ENCODE assay signal across 12 cellular contexts in the genomic region with DNA sequence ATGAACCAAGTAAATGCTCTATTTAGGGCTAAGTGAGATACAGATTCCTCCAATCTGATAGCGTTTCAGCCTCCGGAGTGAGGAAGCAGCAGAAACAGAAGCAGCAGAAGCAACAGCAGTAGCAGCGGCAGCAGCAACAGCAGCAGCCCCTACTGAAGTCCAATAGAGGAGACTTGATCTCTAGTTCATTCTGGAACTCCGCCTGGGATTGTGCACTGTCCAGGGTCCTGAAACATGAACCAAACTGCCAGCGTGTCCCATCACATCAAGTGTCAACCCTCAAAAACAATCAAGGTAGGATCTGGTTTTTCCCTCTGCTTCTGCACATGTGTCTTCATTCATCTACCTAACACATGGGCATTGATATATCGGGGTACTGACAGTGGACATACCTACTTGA. TPM values are rescaled to one million over a fixed set of nuclear protein-coding genes. Genes with fewer than 3 reads are reported as not detected.
DNase-seq lines count a peak whose midpoint lies in the region; ATAC-seq, FAIRE-seq and TF ChIP-seq lines count a peak whose summit lies in the region.
"Had no signal": no experiment of that assay in that cellular context is flagged by ENCODE, and none has a peak within 500 bp of the region (broad histone marks: within the 10 kb centered on the region; RNA-seq: fewer than 3 reads in every experiment).

Gene DPP10 (plus strand): TSS at position 97 of the 400 bp plus-strand sequence.

- peak in 1 of 2 experiments; percentile 10 for DNase-seq in A549 (ENCODE audit: low read depth in 1 of 2, low spot score in 1 of 2)
- DNase-seq in WTC11 (ENCODE audit: low spot score): peak; percentile 55
- peak; percentile 1 for DNase-seq in kidney epithelial cell (ENCODE audit: low read depth)
- no peak for DNase-seq in SHP77 treated with DMSO at 0.1 percent for 48 hours (lab: John Stamatoyannopoulos, UW)
- DNase-seq in NCI-H748 treated with DMSO at 0.1 percent for 48 hours (lab: John Stamatoyannopoulos, UW): no peak
- no peak for DNase-seq in chondrocyte (ENCODE audit: low spot score)
- DNase-seq: CD4-positive, alpha-beta T cell; NCI-H2107 had no signal

- TF ChIP-seq POLR2A in A549 (IDR thresholded peaks at IDR 0.05; ENCODE audit: low read length): no peak

- H3K4me1 ChIP-seq in A549: no peaks in the 10 kb centered on the region
- no peaks in the 10 kb centered on the region for H3K4me1 ChIP-seq in HEK293 (ENCODE audit: control insufficient read depth, insufficient read depth, low read length)

- WGBS in A549 (ENCODE audit: missing lambda C conversion rate): 11% methylated on average over 6 of the region's 6 CpGs

- H3K4me1 Mint-ChIP-seq in WTC11 (0 out of 2 replicates have a peak, but pooled peaks cover 3% of the 10 kb centered on the region), chondrocyte (ENCODE audit: low read depth) (no peaks in the 10 kb centered on the region)
- H3K4me1 Mint-ChIP-seq: nephron had no signal

- peaks cover 33% of the 10 kb centered on the region for H3K9me3 Mint-ChIP-seq in WTC11
- H3K9me3 Mint-ChIP-seq in chondrocyte (ENCODE audit: low read depth): no peaks in the 10 kb centered on the region
- H3K9me3 Mint-ChIP-seq: CD4-positive, alpha-beta T cell; nephron had no signal

- no peak within 1 kb of the TSS for H3K4me3 Mint-ChIP-seq in WTC11
- H3K4me3 Mint-ChIP-seq in chondrocyte (ENCODE audit: unreplicated experiment): no peak within 1 kb of the TSS
- H3K4me3 Mint-ChIP-seq: CD4-positive, alpha-beta T cell; nephron had no signal

- H3K27ac Mint-ChIP-seq in WTC11 (no peak within 1 kb of the TSS), chondrocyte (ENCODE audit: unreplicated experiment) (no peak within 1 kb of the TSS)
- H3K27ac Mint-ChIP-seq: CD4-positive, alpha-beta T cell; nephron had no signal

- H3K36me3 Mint-ChIP-seq in WTC11 (peaks cover 14% of the 10 kb centered on the region), chondrocyte (ENCODE audit: low read depth) (no peaks in the 10 kb centered on the region)

- ATAC-seq in A549 (no peak), WTC11 (peak; percentile 65), GM21619 (IDR thresholded peaks at IDR 0.05; ENCODE audit: unreplicated experiment) (no peak)

- H3K27me3 Mint-ChIP-seq in WTC11 (ENCODE audit: low read depth): no peaks in the 10 kb centered on the region; the same call in 1 of the 2 replicates
- peaks cover 3% of the 10 kb centered on the region for H3K27me3 Mint-ChIP-seq in chondrocyte (ENCODE audit: low read depth)

- no peaks in the 10 kb centered on the region for H3K36me3 ChIP-seq in HEK293 (ENCODE audit: control insufficient read depth in 2 of 2, insufficient read depth in 1 of 2, low read length in 2 of 2)
- H3K36me3 ChIP-seq in kidney epithelial cell (ENCODE audit: control insufficient read depth, insufficient read depth, low read length): no peaks in the 10 kb centered on the region

- no peak for TF ChIP-seq RAD21 in A549 (conservative IDR thresholded peaks at IDR 0.05 in 1 of 2, IDR thresholded peaks at IDR 0.05 in 1 of 2)

- H3K9me3 ChIP-seq in A549: no peaks in the 10 kb centered on the region
- H3K9me3 ChIP-seq in HEK293 (ENCODE audit: control insufficient read depth, insufficient read depth, low read depth, low read length): no peaks in the 10 kb centered on the region

- H3K27ac ChIP-seq in A549 (no peak within 1 kb of the TSS), HEK293 (ENCODE audit: extremely low read depth, low read depth, low read length) (no peak within 1 kb of the TSS)

- no peaks in the 10 kb centered on the region for H3K27me3 ChIP-seq in kidney epithelial cell (ENCODE audit: control insufficient read depth, insufficient read depth, low read length)

- POLR2A ChIA-PET in A549 (lab: Yijun Ruan, JAX): no interaction called here
- POLR2A ChIA-PET in HEK293 (lab: Yijun Ruan, JAX): no interaction called here
- POLR2A ChIA-PET in WTC11 (lab: Charles Lee): no interaction called here

- H3K4me2 ChIP-seq in A549: no peak within 1 kb of the TSS

- CTCF ChIA-PET in A549 (lab: Yijun Ruan, JAX): no interaction called here
- CTCF ChIA-PET in HEK293 (lab: Yijun Ruan, JAX): no interaction called here
- CTCF ChIA-PET in WTC11 (lab: Charles Lee): no interaction called here

- no peak for FAIRE-seq in A549 (lab: Jason Lieb, UNC)

- no peak for TF ChIP-seq EP300 in A549 (IDR thresholded peaks at IDR 0.05)

- H3K4me3 ChIP-seq in A549 (no peak within 1 kb of the TSS), HEK293 (ENCODE audit: low read depth, low read length) (no peak within 1 kb of the TSS), kidney epithelial cell (ENCODE audit: low read depth, low read length) (no peak within 1 kb of the TSS)

- TF ChIP-seq CTCF in A549 (IDR thresholded peaks at IDR 0.05): no peak
- TF ChIP-seq CTCF in HEK293 (tag by site-specific recombination; IDR thresholded peaks at IDR 0.05): no peak
- TF ChIP-seq CTCF in WTC11 (IDR thresholded peaks at IDR 0.05): no peak
- no peak for TF ChIP-seq CTCF in kidney epithelial cell (IDR thresholded peaks at IDR 0.05; ENCODE audit: insufficient read depth, low read length, poor library complexity, severe bottlenecking)
- TF ChIP-seq CTCF in chondrocyte (IDR thresholded peaks at IDR 0.05): no peak

TF ChIP-seq in A549, 52 proteins besides CTCF, POLR2A, EP300 and RAD21 (continues in another document):
- TF ChIP-seq ZNF302 (CRISPR knock-in tag; IDR thresholded peaks at IDR 0.05): no peak
- TF ChIP-seq TFCP2L1 (CRISPR knock-in tag; IDR thresholded peaks at IDR 0.05): no peak

TF ChIP-seq in HEK293, 187 proteins besides CTCF, POLR2A, EP300 and RAD21:
- TF ChIP-seq, protein P1, sequence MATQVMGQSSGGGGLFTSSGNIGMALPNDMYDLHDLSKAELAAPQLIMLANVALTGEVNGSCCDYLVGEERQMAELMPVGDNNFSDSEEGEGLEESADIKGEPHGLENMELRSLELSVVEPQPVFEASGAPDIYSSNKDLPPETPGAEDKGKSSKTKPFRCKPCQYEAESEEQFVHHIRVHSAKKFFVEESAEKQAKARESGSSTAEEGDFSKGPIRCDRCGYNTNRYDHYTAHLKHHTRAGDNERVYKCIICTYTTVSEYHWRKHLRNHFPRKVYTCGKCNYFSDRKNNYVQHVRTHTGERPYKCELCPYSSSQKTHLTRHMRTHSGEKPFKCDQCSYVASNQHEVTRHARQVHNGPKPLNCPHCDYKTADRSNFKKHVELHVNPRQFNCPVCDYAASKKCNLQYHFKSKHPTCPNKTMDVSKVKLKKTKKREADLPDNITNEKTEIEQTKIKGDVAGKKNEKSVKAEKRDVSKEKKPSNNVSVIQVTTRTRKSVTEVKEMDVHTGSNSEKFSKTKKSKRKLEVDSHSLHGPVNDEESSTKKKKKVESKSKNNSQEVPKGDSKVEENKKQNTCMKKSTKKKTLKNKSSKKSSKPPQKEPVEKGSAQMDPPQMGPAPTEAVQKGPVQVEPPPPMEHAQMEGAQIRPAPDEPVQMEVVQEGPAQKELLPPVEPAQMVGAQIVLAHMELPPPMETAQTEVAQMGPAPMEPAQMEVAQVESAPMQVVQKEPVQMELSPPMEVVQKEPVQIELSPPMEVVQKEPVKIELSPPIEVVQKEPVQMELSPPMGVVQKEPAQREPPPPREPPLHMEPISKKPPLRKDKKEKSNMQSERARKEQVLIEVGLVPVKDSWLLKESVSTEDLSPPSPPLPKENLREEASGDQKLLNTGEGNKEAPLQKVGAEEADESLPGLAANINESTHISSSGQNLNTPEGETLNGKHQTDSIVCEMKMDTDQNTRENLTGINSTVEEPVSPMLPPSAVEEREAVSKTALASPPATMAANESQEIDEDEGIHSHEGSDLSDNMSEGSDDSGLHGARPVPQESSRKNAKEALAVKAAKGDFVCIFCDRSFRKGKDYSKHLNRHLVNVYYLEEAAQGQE (tag by site-specific recombination; IDR thresholded peaks at IDR 0.05): peak; percentile 91
- TF ChIP-seq ZBTB48 (tag by site-specific recombination; IDR thresholded peaks at IDR 0.05) (no peak), PRDM1 (tag by site-specific recombination; IDR thresholded peaks at IDR 0.05) (no peak), ZNF621 (tag by site-specific recombination; IDR thresholded peaks at IDR 0.05) (no peak)

TF ChIP-seq in WTC11, 78 proteins besides CTCF, POLR2A, EP300 and RAD21 (continues in another document):
- 0 out of 2 replicates have a peak, but pooled peaks have one; percentile 35 for TF ChIP-seq SMAD3 (CRISPR knock-in tag; IDR thresholded peaks at IDR 0.05; ENCODE audit: borderline replicate concordance)
- TF ChIP-seq, protein P2, sequence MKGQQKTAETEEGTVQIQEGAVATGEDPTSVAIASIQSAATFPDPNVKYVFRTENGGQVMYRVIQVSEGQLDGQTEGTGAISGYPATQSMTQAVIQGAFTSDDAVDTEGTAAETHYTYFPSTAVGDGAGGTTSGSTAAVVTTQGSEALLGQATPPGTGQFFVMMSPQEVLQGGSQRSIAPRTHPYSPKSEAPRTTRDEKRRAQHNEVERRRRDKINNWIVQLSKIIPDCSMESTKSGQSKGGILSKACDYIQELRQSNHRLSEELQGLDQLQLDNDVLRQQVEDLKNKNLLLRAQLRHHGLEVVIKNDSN (CRISPR knock-in tag; IDR thresholded peaks at IDR 0.05): 0 out of 2 replicates have a peak, but pooled peaks have one; percentile 19
- TF ChIP-seq ZNF281 (CRISPR knock-in tag; IDR thresholded peaks at IDR 0.05): no peak

RNA-seq across cellular contexts. Expression of gene DPP10, which starts in this region (rescaled TPM):
- not detected in 2 replicates for polyA plus RNA-seq in A549 (2011; rRNA removed)
- not detected in 2 replicates for polyA plus RNA-seq in A549 (2012; cell fraction: cytosol; rRNA removed)
- polyA plus RNA-seq in A549 (2012; cell fraction: nucleus; rRNA removed): not detected in 2 replicates
- polyA plus RNA-seq in A549 (2017; fragmentation: RNase III; extraction: RNeasy Plus Mini Kit Qiagen cat#74134 plus additional on column Dnase treatment): not detected in 3 replicates
- polyA minus RNA-seq in A549 (2011; rRNA and poly(A)+ RNA removed): not detected in 2 replicates
- total RNA-seq in WTC11 (2021): 4.0 to 6.0 TPM (median 5.5 TPM) in 3 replicates
- 1.8 and 2.4 TPM in 2 replicates for total RNA-seq in kidney epithelial cell
- total RNA-seq in chondrocyte: not detected in 3 replicates
- total RNA-seq: CD4-positive, alpha-beta T cell; glomerular endothelial cell had no signal

Comparison
In these comparisons a context has a peak if more than half of its experiments do, and no peak if none do; other contexts are left out.
1. DNase-seq: peak in WTC11 (single experiment) and kidney epithelial cell (single experiment); none in SHP77 treated with DMSO at 0.1 percent for 48 hours (single experiment), NCI-H748 treated with DMSO at 0.1 percent for 48 hours (single experiment) and chondrocyte (single experiment).